ENCODE assay signal across 21 cellular contexts in the genomic region with DNA sequence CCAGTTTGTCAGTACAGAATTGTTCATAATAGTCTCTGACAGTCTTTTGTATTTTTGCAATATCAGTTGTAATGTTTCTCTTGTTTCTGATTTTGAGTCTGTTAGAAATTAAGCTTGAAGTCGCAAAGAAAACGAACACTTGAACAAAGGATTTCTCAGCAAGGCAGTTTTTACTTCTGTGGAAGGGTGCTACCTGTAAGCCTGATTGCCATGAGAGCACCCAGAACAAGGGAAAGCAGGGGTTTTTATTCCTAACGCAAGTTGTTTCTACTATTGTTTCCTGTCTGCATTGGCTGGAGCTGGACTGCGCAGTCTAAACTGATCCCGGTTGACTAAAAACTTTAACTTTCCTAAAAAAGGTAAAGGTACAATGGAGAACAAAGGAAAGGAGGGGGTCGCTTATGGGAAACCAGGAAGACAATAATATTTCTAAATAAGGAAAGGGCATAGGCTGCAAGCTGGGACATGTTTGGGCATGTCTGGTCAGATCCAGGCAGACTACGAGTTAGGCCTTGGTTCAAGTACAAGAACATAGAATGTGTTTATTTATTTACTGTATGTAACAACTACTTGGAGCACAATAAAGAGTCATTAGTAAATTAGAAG.
"Had no signal": no experiment of that assay in that cellular context is flagged by ENCODE, and none has a peak within 500 bp of the region (broad histone marks: within the 10 kb centered on the region; RNA-seq: fewer than 3 reads in every experiment).

No MANE protein-coding gene starts in this region.

- H3K27ac Mint-ChIP-seq: activated B cell treated with CpG ODN at 0.5 μM for 24 hours; activated CD4-positive, alpha-beta T cell treated with anti-CD3 and anti-CD28 coated beads for 36 hours; activated T-cell treated with anti-CD3 and anti-CD28 coated beads, Interleukin-2, amount 50 U/mL, for 72 hours; naive thymus-derived CD4-positive, alpha-beta T cell; neural progenitor cell had no signal

- H3K36me3 Mint-ChIP-seq: neural progenitor cell had no signal

- H3K27me3 ChIP-seq: gastrocnemius medialis, neural progenitor cell, thyroid gland, upper lobe of right lung had no signal

- H3K4me1 Mint-ChIP-seq: neural progenitor cell had no signal

- H3K4me3 Mint-ChIP-seq: activated B cell treated with CpG ODN at 0.5 μM for 24 hours; activated CD4-positive, alpha-beta T cell treated with anti-CD3 and anti-CD28 coated beads for 36 hours; activated naive CD8-positive, alpha-beta T cell treated with anti-CD3 and anti-CD28 coated beads for 36 hours; activated T-cell treated with anti-CD3 and anti-CD28 coated beads, Interleukin-2, amount 50 U/mL, for 72 hours; naive thymus-derived CD4-positive, alpha-beta T cell; neural progenitor cell had no signal

- H3K27ac ChIP-seq: coronary artery, gastrocnemius medialis, left ventricle myocardium inferior, neural progenitor cell, thyroid gland, upper lobe of right lung had no signal

- H3K9me3 ChIP-seq: gastrocnemius medialis, left ventricle myocardium inferior, thyroid gland, upper lobe of right lung had no signal

- ATAC-seq: activated CD4-positive, alpha-beta T cell treated with anti-CD3 and anti-CD28 coated beads for 36 hours; activated T-cell treated with anti-CD3 and anti-CD28 coated beads, Interleukin-2, amount 50 U/mL, for 72 hours; gastrocnemius medialis; naive thymus-derived CD4-positive, alpha-beta T cell; sciatic nerve; upper lobe of right lung had no signal

- H3K4me3 ChIP-seq: coronary artery, gastrocnemius medialis, left ventricle myocardium inferior, neural progenitor cell, thyroid gland, upper lobe of right lung had no signal

- H3K36me3 ChIP-seq: gastrocnemius medialis, left ventricle myocardium inferior, neural progenitor cell, thyroid gland, upper lobe of right lung had no signal

- DNase-seq: activated B cell treated with CpG ODN at 0.5 μM for 24 hours; activated CD4-positive, alpha-beta T cell treated with anti-CD3 and anti-CD28 coated beads for 36 hours; activated CD4-positive, alpha-beta T cell treated with anti-CD3 and anti-CD28 coated beads, Interleukin-2, amount 50 U/mL, for 48 hours; activated effector memory CD4-positive, alpha-beta T cell treated with anti-CD3 and anti-CD28 coated beads, Interleukin-2, amount 50 U/mL, for 16 hours; activated naive CD8-positive, alpha-beta T cell treated with anti-CD3 and anti-CD28 coated beads for 36 hours; activated T-cell treated with anti-CD3 and anti-CD28 coated beads, Interleukin-2, amount 50 U/mL, for 72 hours; cerebellar nuclear complex; gastrocnemius medialis; hippocampal formation; left ventricle myocardium inferior; naive thymus-derived CD4-positive, alpha-beta T cell; small intestine; stimulated activated CD4-positive, alpha-beta T cell treated with anti-CD3 and anti-CD28 coated beads, Interleukin-2, amount 100 ng/mL, for 48 hours; stimulated activated naive CD4-positive, alpha-beta T cell treated with Interleukin-2 at 50 U/mL for 16 hours; substantia nigra; T1000; thyroid gland; upper lobe of right lung had no signal

- H3K4me1 ChIP-seq: gastrocnemius medialis, left ventricle myocardium inferior, neural progenitor cell, thyroid gland, upper lobe of right lung had no signal
